In the genomic region with DNA sequence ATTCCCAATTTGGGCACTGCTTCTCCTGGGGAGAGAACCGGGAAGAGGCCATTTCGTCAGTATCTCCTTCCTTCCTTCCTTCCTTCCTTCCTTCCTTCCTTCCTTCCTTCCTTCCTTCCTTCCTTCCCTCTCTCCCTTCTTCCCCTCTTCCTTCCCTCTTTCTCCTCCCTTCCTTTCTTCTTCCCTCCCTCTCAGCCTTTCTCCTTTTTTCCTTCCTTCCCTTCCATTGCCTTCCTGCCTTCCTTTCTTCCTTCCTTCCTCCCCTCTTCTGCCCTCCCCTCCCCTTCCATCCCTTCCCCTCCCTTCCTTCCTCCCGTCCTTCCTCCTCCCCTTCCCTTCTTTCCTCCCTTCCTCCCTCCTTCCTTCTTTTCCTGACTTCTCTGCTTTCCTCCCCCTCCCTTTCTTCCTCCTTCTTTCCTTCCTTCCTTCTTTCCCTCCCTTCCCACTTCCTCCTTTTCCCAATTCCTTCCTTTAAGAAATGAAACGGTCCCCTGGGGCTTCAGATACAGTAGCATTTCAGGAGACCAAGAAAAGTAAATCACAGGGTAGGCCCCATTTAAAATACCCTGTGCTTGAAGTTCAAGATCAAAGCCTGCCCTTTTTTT, we compare ENCODE assay signal across 29 cellular contexts.
"Had no signal": no experiment of that assay in that cellular context is flagged by ENCODE, and none has a peak within 500 bp of the region (broad histone marks: within the 10 kb centered on the region; RNA-seq: fewer than 3 reads in every experiment).

No MANE protein-coding gene starts in this region.

- H3K27ac ChIP-seq: lower lobe of right lung, neural progenitor cell, neutrophil, parathyroid adenoma, right atrium auricular region, skin epidermis, stomach, suprapubic skin, thoracic aorta, tibial artery, upper lobe of right lung had no signal

- H3K4me1 Mint-ChIP-seq: mesothelial cell of epicardium; naive B cell; natural killer cell; nephron progenitor cell; neural progenitor cell; stimulated activated naive B cell treated with anti-CD40 and anti-IgM and Interleukin-4, amounts not matched to agents 10 μg/mL and 1 μg/mL and 100 μg/mL, for 72 hours had no signal

- H3K4me1 ChIP-seq: lower lobe of right lung, neural progenitor cell, parathyroid adenoma, right atrium auricular region, stomach, tibial artery, upper lobe of right lung had no signal

- H3K36me3 Mint-ChIP-seq: natural killer cell had no signal

- DNase-seq: hippocampal formation; kidney glomerular epithelial cell; left cardiac atrium; lower lobe of right lung; mammary epithelial cell; naive B cell; natural killer cell; nephron progenitor cell; occipital lobe; stimulated activated CD4-positive, alpha-beta T cell treated with anti-CD3 and anti-CD28 coated beads, Interleukin-12 subunit alpha, Interleukin-12 subunit beta, amount 100 ng/mL, for 4 hours; stimulated activated CD4-positive, alpha-beta T cell treated with anti-CD3 and anti-CD28 coated beads, Interleukin-15, amount 100 ng/mL, for 24 hours; stimulated activated CD4-positive, alpha-beta T cell treated with anti-CD3 and anti-CD28 coated beads, Interleukin-2, amount 100 ng/mL, for 24 hours; stimulated activated CD4-positive, alpha-beta T cell treated with anti-CD3 and anti-CD28 coated beads, Interleukin-4, amount 100 ng/mL, for 1 hour; stimulated activated naive B cell treated with anti-CD40 and anti-IgM and Interleukin-4, amounts not matched to agents 10 μg/mL and 1 μg/mL and 100 μg/mL, for 72 hours; stimulated activated naive CD8-positive, alpha-beta T cell treated with anti-CD3 and anti-CD28 coated beads, Interleukin-15, Interleukin-2, amounts not matched to agents 100 U/mL and 50 U/mL, for 24 hours; stomach; tibial artery; trophoblast cell; upper lobe of right lung had no signal

- ATAC-seq: left cardiac atrium; left lobe of liver; lower lobe of right lung; natural killer cell; sciatic nerve; stimulated activated naive B cell treated with anti-CD40 and anti-IgM and Interleukin-4, amounts not matched to agents 10 μg/mL and 1 μg/mL and 100 μg/mL, for 72 hours; stimulated activated naive CD8-positive, alpha-beta T cell treated with anti-CD3 and anti-CD28 coated beads, Interleukin-15, Interleukin-2, amounts not matched to agents 100 U/mL and 50 U/mL, for 24 hours; upper lobe of right lung had no signal

- H3K27ac Mint-ChIP-seq: mesothelial cell of epicardium; natural killer cell; nephron progenitor cell; neural progenitor cell; stimulated activated naive B cell treated with anti-CD40 and anti-IgM and Interleukin-4, amounts not matched to agents 10 μg/mL and 1 μg/mL and 100 μg/mL, for 72 hours had no signal

- H3K9me3 Mint-ChIP-seq: naive B cell; natural killer cell; nephron progenitor cell; neural progenitor cell; stimulated activated naive B cell treated with anti-CD40 and anti-IgM and Interleukin-4, amounts not matched to agents 10 μg/mL and 1 μg/mL and 100 μg/mL, for 72 hours had no signal

- H3K4me3 Mint-ChIP-seq: mesothelial cell of epicardium; naive B cell; natural killer cell; nephron progenitor cell; neural progenitor cell; stimulated activated naive B cell treated with anti-CD40 and anti-IgM and Interleukin-4, amounts not matched to agents 10 μg/mL and 1 μg/mL and 100 μg/mL, for 72 hours had no signal

- H3K27me3 ChIP-seq: neural progenitor cell, neutrophil, right atrium auricular region, stomach, suprapubic skin, tibial artery, upper lobe of right lung had no signal

- H3K9ac ChIP-seq: neural progenitor cell, parathyroid adenoma had no signal

- H3K27me3 Mint-ChIP-seq: naive B cell; stimulated activated naive B cell treated with anti-CD40 and anti-IgM and Interleukin-4, amounts not matched to agents 10 μg/mL and 1 μg/mL and 100 μg/mL, for 72 hours had no signal

- H3K36me3 ChIP-seq: neural progenitor cell had no signal

- H3K9me3 ChIP-seq: lower lobe of right lung, neutrophil, right atrium auricular region, stomach, suprapubic skin, thoracic aorta, tibial artery, upper lobe of right lung had no signal

- H3K4me3 ChIP-seq: lower lobe of right lung, neural progenitor cell, right atrium auricular region, skin epidermis, stomach, suprapubic skin, thoracic aorta, tibial artery, upper lobe of right lung had no signal
